Comparison of ENCODE assay signal across 1 cellular context in genomic region chr6:26514984-26515383, GRCh38.
TF ChIP-seq lines count a peak whose summit lies in the region.

No MANE protein-coding gene starts in this region.

TF ChIP-seq in HepG2, 621 proteins besides CTCF, POLR2A, EP300 and RAD21 (continued from another document and continues in another):
- no peak for TF ChIP-seq ZXDC (CRISPR knock-in tag; IDR thresholded peaks at IDR 0.05)
- no peak for TF ChIP-seq ZNF639 (CRISPR knock-in tag; conservative IDR thresholded peaks at IDR 0.05)
- TF ChIP-seq KAT8 (CRISPR knock-in tag; IDR thresholded peaks at IDR 0.05) = peak; percentile 97
- TF ChIP-seq GLMP (CRISPR knock-in tag; IDR thresholded peaks at IDR 0.05; ENCODE audit: borderline replicate concordance) = no peak
- TF ChIP-seq ZNF766 (CRISPR knock-in tag; IDR thresholded peaks at IDR 0.05; ENCODE audit: borderline replicate concordance) = no peak
- TF ChIP-seq MXD3 (CRISPR knock-in tag; IDR thresholded peaks at IDR 0.05) = no peak
- no peak for TF ChIP-seq ZNF333 (CRISPR knock-in tag; IDR thresholded peaks at IDR 0.05; ENCODE audit: borderline replicate concordance)
- no peak for TF ChIP-seq ZNF24 (IDR thresholded peaks at IDR 0.05)
- TF ChIP-seq ZKSCAN1 (IDR thresholded peaks at IDR 0.05; ENCODE audit: low read length) = no peak
- peak; percentile 60 for TF ChIP-seq FOXP4 (CRISPR knock-in tag; IDR thresholded peaks at IDR 0.05)
- peak; percentile 77 for TF ChIP-seq GFI1 (CRISPR knock-in tag; IDR thresholded peaks at IDR 0.05; ENCODE audit: borderline replicate concordance)
- no peak for TF ChIP-seq ZNF350 (CRISPR knock-in tag; IDR thresholded peaks at IDR 0.05; ENCODE audit: borderline replicate concordance, low read depth)
- no peak for TF ChIP-seq HNRNPK (IDR thresholded peaks at IDR 0.05; ENCODE audit: low read depth, low read length, poor library complexity, severe bottlenecking)
- no peak for TF ChIP-seq ZNF121 (CRISPR knock-in tag; IDR thresholded peaks at IDR 0.05)
- no peak for TF ChIP-seq ZMAT3 (CRISPR knock-in tag; conservative IDR thresholded peaks at IDR 0.05)
- no peak for TF ChIP-seq ZNF496 (CRISPR knock-in tag; IDR thresholded peaks at IDR 0.05; ENCODE audit: insufficient replicate concordance)
- no peak for TF ChIP-seq PRMT3 (CRISPR knock-in tag; IDR thresholded peaks at IDR 0.05; ENCODE audit: borderline replicate concordance, low read depth)
- peak; percentile 24; the same call in 1 of the 2 replicates for TF ChIP-seq SMAD3 (CRISPR knock-in tag; IDR thresholded peaks at IDR 0.05)
- no peak for TF ChIP-seq SRF (IDR thresholded peaks at IDR 0.05; ENCODE audit: low read depth, low read length)
- TF ChIP-seq AGO2 (optimal IDR thresholded peaks at IDR 0.05; ENCODE audit: low read depth, low read length) = no peak
- TF ChIP-seq ZNF260 (CRISPR knock-in tag; IDR thresholded peaks at IDR 0.05; ENCODE audit: borderline replicate concordance, low read depth) = no peak
- TF ChIP-seq SIN3B (IDR thresholded peaks at IDR 0.05; ENCODE audit: low read length) = no peak
- TF ChIP-seq GRHL1 (CRISPR knock-in tag; conservative IDR thresholded peaks at IDR 0.05) = no peak
- no peak; the same call in 1 of the 2 replicates for TF ChIP-seq ZNF746 (CRISPR knock-in tag; IDR thresholded peaks at IDR 0.05)
- no peak for TF ChIP-seq ZNF263 (CRISPR knock-in tag; IDR thresholded peaks at IDR 0.05)
- no peak for TF ChIP-seq ZNF354B (CRISPR knock-in tag; IDR thresholded peaks at IDR 0.05)
- peak; percentile 69; the same call in 1 of the 2 replicates for TF ChIP-seq HDAC1 (CRISPR knock-in tag; IDR thresholded peaks at IDR 0.05)
- peak; percentile 81; the same call in 1 of the 2 replicates for TF ChIP-seq MIER3 (CRISPR knock-in tag; IDR thresholded peaks at IDR 0.05; ENCODE audit: borderline replicate concordance)
- TF ChIP-seq ZNF678 (CRISPR knock-in tag; IDR thresholded peaks at IDR 0.05) = no peak
- TF ChIP-seq ZNF335 (CRISPR knock-in tag; IDR thresholded peaks at IDR 0.05) = peak; percentile 69
- no peak for TF ChIP-seq E2F1 (CRISPR knock-in tag; IDR thresholded peaks at IDR 0.05)
- no peak for TF ChIP-seq IRX3 (CRISPR knock-in tag; IDR thresholded peaks at IDR 0.05; ENCODE audit: borderline replicate concordance, low read depth)
- TF ChIP-seq U2AF1 (optimal IDR thresholded peaks at IDR 0.05; ENCODE audit: low read depth, low read length) = no peak
- no peak for TF ChIP-seq ZNF670 (CRISPR knock-in tag; IDR thresholded peaks at IDR 0.05; ENCODE audit: borderline replicate concordance)
- TF ChIP-seq IRF9 (CRISPR knock-in tag; IDR thresholded peaks at IDR 0.05; ENCODE audit: borderline replicate concordance) = no peak
- TF ChIP-seq HOXD1 (CRISPR knock-in tag; IDR thresholded peaks at IDR 0.05) = no peak
- 0 out of 2 replicates have a peak, but pooled peaks have one; percentile 63 for TF ChIP-seq ISL2 (CRISPR knock-in tag; IDR thresholded peaks at IDR 0.05)
- no peak for TF ChIP-seq UBTF (CRISPR knock-in tag; IDR thresholded peaks at IDR 0.05)
- TF ChIP-seq GTF2F1 (IDR thresholded peaks at IDR 0.05; ENCODE audit: low read length) = no peak
- no peak for TF ChIP-seq GMEB2 (CRISPR knock-in tag; IDR thresholded peaks at IDR 0.05; ENCODE audit: low read depth)
- 0 out of 2 replicates have a peak, but pooled peaks have one; percentile 40 for TF ChIP-seq BCL6 (CRISPR knock-in tag; IDR thresholded peaks at IDR 0.05)
- TF ChIP-seq ZNF550 (CRISPR knock-in tag; IDR thresholded peaks at IDR 0.05; ENCODE audit: borderline replicate concordance) = no peak
- no peak for TF ChIP-seq CBX2 (IDR thresholded peaks at IDR 0.05; ENCODE audit: low read depth, low read length)
- no peak for TF ChIP-seq CBX2 (CRISPR knock-in tag; IDR thresholded peaks at IDR 0.05; ENCODE audit: low read depth)
- no peak for TF ChIP-seq TRAFD1 (CRISPR knock-in tag; IDR thresholded peaks at IDR 0.05; ENCODE audit: borderline replicate concordance)
